9 cellular contexts compared by ENCODE assay signal in genomic region chr7:27155816-27156507, GRCh38. TPM values are rescaled to one million over a fixed set of nuclear protein-coding genes. Genes with fewer than 3 reads are reported as not detected.
DNase-seq lines count a peak whose midpoint lies in the region; ATAC-seq and TF ChIP-seq lines count a peak whose summit lies in the region.
"Had no signal": no experiment of that assay in that cellular context is flagged by ENCODE, and none has a peak within 500 bp of the region (broad histone marks: within the 10 kb centered on the region; RNA-seq: fewer than 3 reads in every experiment).

No MANE protein-coding gene starts in this region.

- TF ChIP-seq CTCF in C4-2B (conservative IDR thresholded peaks at IDR 0.05) (peak; percentile 22), MCF 10A (IDR thresholded peaks at IDR 0.05; ENCODE audit: unreplicated experiment) (no peak), natural killer cell (IDR thresholded peaks at IDR 0.05) (no peak), GM13977 (IDR thresholded peaks at IDR 0.05; ENCODE audit: extremely low read depth, insufficient read depth, missing control alignments) (no peak)

- H3K36me3 Mint-ChIP-seq in IgD-negative memory B cell = no peaks in the 10 kb centered on the region
- peaks cover 7% of the 10 kb centered on the region for H3K36me3 Mint-ChIP-seq in MCF 10A (ENCODE audit: insufficient read depth, unreplicated experiment)
- no peaks in the 10 kb centered on the region for H3K36me3 Mint-ChIP-seq in natural killer cell
- peaks cover 4% of the 10 kb centered on the region for H3K36me3 Mint-ChIP-seq in activated T-helper 2 cell treated with anti-CD3 and anti-CD28 coated beads, Interferon-gamma antibody, Interleukin-2, Interleukin-4, amounts not matched to agents 10 μg/mL and 5 μg/mL and 100 μg/mL, durations not matched to agents 14 hours and 24 hours and 36 hours (ENCODE audit: low read depth)

- H3K27ac Mint-ChIP-seq in IgD-negative memory B cell (peak overlapping the region; percentile 96 to 98 (median 97)), MCF 10A (ENCODE audit: low read depth, unreplicated experiment) (no peak overlapping the region), natural killer cell (peak overlapping the region in 1 of 2 donors; percentile 64)
- no peak overlapping the region for H3K27ac Mint-ChIP-seq in activated T-helper 2 cell treated with anti-CD3 and anti-CD28 coated beads, Interferon-gamma antibody, Interleukin-2, Interleukin-4, amounts not matched to agents 10 μg/mL and 5 μg/mL and 100 μg/mL, durations not matched to agents 14 hours and 24 hours and 36 hours

- H3K4me3 Mint-ChIP-seq in IgD-negative memory B cell (peak overlapping the region; percentile 39 to 93 (median 89)), MCF 10A (ENCODE audit: unreplicated experiment) (peak overlapping the region; percentile 66), natural killer cell (peak overlapping the region; percentile 82)
- H3K4me3 Mint-ChIP-seq in activated T-helper 2 cell treated with anti-CD3 and anti-CD28 coated beads, Interferon-gamma antibody, Interleukin-2, Interleukin-4, amounts not matched to agents 10 μg/mL and 5 μg/mL and 100 μg/mL, durations not matched to agents 14 hours and 24 hours and 36 hours (ENCODE audit: low read depth) = no peak overlapping the region

- H3K27ac ChIP-seq in C4-2B = peak overlapping the region; percentile 57

- peaks cover 16 to 49% (median 18%) of the 10 kb centered on the region in 3 donors for H3K4me1 Mint-ChIP-seq in IgD-negative memory B cell
- H3K4me1 Mint-ChIP-seq in MCF 10A (ENCODE audit: insufficient read depth, unreplicated experiment) = peaks cover 12% of the 10 kb centered on the region
- peaks cover 43 to 65% of the 10 kb centered on the region in 2 donors for H3K4me1 Mint-ChIP-seq in natural killer cell
- H3K4me1 Mint-ChIP-seq in activated T-helper 2 cell treated with anti-CD3 and anti-CD28 coated beads, Interferon-gamma antibody, Interleukin-2, Interleukin-4, amounts not matched to agents 10 μg/mL and 5 μg/mL and 100 μg/mL, durations not matched to agents 14 hours and 24 hours and 36 hours (ENCODE audit: low read depth) = peaks cover 16% of the 10 kb centered on the region

- intact Hi-C loops in MCF 10A (cut with micrococcal nuclease) = no loop called here
- intact Hi-C loops in natural killer cell (cut with micrococcal nuclease) = loop anchor here (2.0 kb wide), 1 partner anchor 17 kb away; no protein-coding TSS in a partner anchor
- intact Hi-C loops in activated T-helper 2 cell treated with anti-CD3 and anti-CD28 coated beads, Interferon-gamma antibody, Interleukin-2, Interleukin-4, amounts not matched to agents 10 μg/mL and 5 μg/mL and 100 μg/mL, durations not matched to agents 14 hours and 24 hours and 36 hours (cut with micrococcal nuclease) = loop anchor here (1.0 to 10.0 kb wide), 6 partner anchors 9 to 1799 kb away; partner anchors contain the start of genes EVX1, HOXA11, HOXA9 and TRIL

- H3K9me3 Mint-ChIP-seq in IgD-negative memory B cell = peaks cover 0 to 17% (median 1%) of the 10 kb centered on the region in 3 donors
- H3K9me3 Mint-ChIP-seq in MCF 10A (ENCODE audit: unreplicated experiment) = no peaks in the 10 kb centered on the region
- no peaks in the 10 kb centered on the region for H3K9me3 Mint-ChIP-seq in natural killer cell
- no peaks in the 10 kb centered on the region for H3K9me3 Mint-ChIP-seq in activated T-helper 2 cell treated with anti-CD3 and anti-CD28 coated beads, Interferon-gamma antibody, Interleukin-2, Interleukin-4, amounts not matched to agents 10 μg/mL and 5 μg/mL and 100 μg/mL, durations not matched to agents 14 hours and 24 hours and 36 hours

- CTCF ChIA-PET in MCF 10A (lab: Yijun Ruan, JAX) = interaction anchor here (1.8 kb wide), 1 partner anchor 12 kb away, joined by 4 read pairs; no protein-coding TSS in a partner anchor

- DNase-seq in MCF 10A (ENCODE audit: unreplicated experiment) (no peak), natural killer cell (no peak), GM13977 (ENCODE audit: low spot score) (no peak), CD1c-positive myeloid dendritic cell (ENCODE audit: extremely low spot score) (no peak)
- no peak for DNase-seq in activated T-helper 2 cell treated with anti-CD3 and anti-CD28 coated beads, Interferon-gamma antibody, Interleukin-2, Interleukin-4, amounts not matched to agents 10 μg/mL and 5 μg/mL and 100 μg/mL, durations not matched to agents 14 hours and 24 hours and 36 hours (ENCODE audit: low spot score)

- POLR2A ChIA-PET in MCF 10A (lab: Yijun Ruan, JAX) = interaction anchor here (0.6 to 1.0 kb wide), 2 partner anchors 13 to 1291 kb away, joined by 4 read pairs; partner anchors contain the start of gene HOXA5

- in situ Hi-C loops in GM13977 (cut with MboI; ENCODE audit: low pct_unique_long_range_greater_than_20kb, low sequenced_read_pairs, unreplicated experiment) = loop anchor here (10.0 to 25.0 kb wide), 2 partner anchors 89 to 794 kb away; partner anchors contain the start of gene EVX1

- H3K27me3 Mint-ChIP-seq in IgD-negative memory B cell (peaks cover 70% of the 10 kb centered on the region), MCF 10A (ENCODE audit: insufficient read depth, unreplicated experiment) (no peaks in the 10 kb centered on the region), natural killer cell (ENCODE audit: low read depth in 2 of 2) (peaks cover 72 to 83% of the 10 kb centered on the region in 2 donors)
- H3K27me3 Mint-ChIP-seq in activated T-helper 2 cell treated with anti-CD3 and anti-CD28 coated beads, Interferon-gamma antibody, Interleukin-2, Interleukin-4, amounts not matched to agents 10 μg/mL and 5 μg/mL and 100 μg/mL, durations not matched to agents 14 hours and 24 hours and 36 hours (ENCODE audit: low read depth) = peaks cover 89% of the 10 kb centered on the region

- BruUV-seq in MCF 10A (replicated peaks; lab: Mats Ljungman, UMichigan) = no TSS peak

- ATAC-seq in natural killer cell = peak in 2 of 3 donors; percentile 3 to 10
- ATAC-seq in GM18861 (IDR thresholded peaks at IDR 0.05; ENCODE audit: unreplicated experiment) = no peak

RNA-seq across cellular contexts. Expression of gene HOXA7, which starts 0.5 kb away (rescaled TPM):
- polyA plus RNA-seq in IgD-negative memory B cell = 1.0 TPM
- total RNA-seq in MCF 10A (2022) = 0.29 and 0.44 TPM in 2 replicates
- total RNA-seq in natural killer cell = not detected
- not detected in 2 replicates for total RNA-seq in activated T-helper 2 cell treated with anti-CD3 and anti-CD28 coated beads, Interferon-gamma antibody, Interleukin-2, Interleukin-4, amounts not matched to agents 10 μg/mL and 5 μg/mL and 100 μg/mL, durations not matched to agents 14 hours and 24 hours and 36 hours
- total RNA-seq: HT1080 had no signal

RNA-seq across cellular contexts. Expression of gene HOXA3, which starts 3.6 kb away (rescaled TPM):
- not detected for polyA plus RNA-seq in IgD-negative memory B cell
- total RNA-seq in MCF 10A (2022) = 8.2 and 14.0 TPM in 2 replicates
- total RNA-seq in natural killer cell = under 1 TPM; 0.32 to 0.78 (median 0.35) TPM
- total RNA-seq in activated T-helper 2 cell treated with anti-CD3 and anti-CD28 coated beads, Interferon-gamma antibody, Interleukin-2, Interleukin-4, amounts not matched to agents 10 μg/mL and 5 μg/mL and 100 μg/mL, durations not matched to agents 14 hours and 24 hours and 36 hours = not detected in 2 replicates
- total RNA-seq: HT1080 had no signal

RNA-seq across cellular contexts. Expression of gene HOXA6, which starts 8.4 kb away (rescaled TPM):
- polyA plus RNA-seq in IgD-negative memory B cell = 0.39 TPM
- total RNA-seq in MCF 10A (2022) (0.96 and 2.0 TPM in 2 replicates), natural killer cell (under 1 TPM; 0.28 to 0.65 (median 0.43) TPM)
- total RNA-seq in activated T-helper 2 cell treated with anti-CD3 and anti-CD28 coated beads, Interferon-gamma antibody, Interleukin-2, Interleukin-4, amounts not matched to agents 10 μg/mL and 5 μg/mL and 100 μg/mL, durations not matched to agents 14 hours and 24 hours and 36 hours = not detected in 2 replicates

RNA-seq across cellular contexts. Expression of gene HOXA9, which starts 9.4 kb away (rescaled TPM):
- polyA plus RNA-seq in IgD-negative memory B cell = 0.20 TPM
- total RNA-seq in MCF 10A (2022) (6.9 and 7.6 TPM in 2 replicates), natural killer cell (1 to 10 TPM in 1 of 3 donors, under 1 TPM in 2; 0.39 to 4.6 (median 0.42) TPM)
- not detected in 2 replicates for total RNA-seq in activated T-helper 2 cell treated with anti-CD3 and anti-CD28 coated beads, Interferon-gamma antibody, Interleukin-2, Interleukin-4, amounts not matched to agents 10 μg/mL and 5 μg/mL and 100 μg/mL, durations not matched to agents 14 hours and 24 hours and 36 hours

RNA-seq across cellular contexts. Expression of gene HOXA5, which starts 12.5 kb away (rescaled TPM):
- polyA plus RNA-seq in IgD-negative memory B cell = not detected
- 7.4 and 8.8 TPM in 2 replicates for total RNA-seq in MCF 10A (2022)
- total RNA-seq in natural killer cell = 10 to 100 TPM in 1 of 3 donors, under 1 TPM in 2; 0.29 to 13.0 (median 0.52) TPM
- not detected in 2 replicates for total RNA-seq in activated T-helper 2 cell treated with anti-CD3 and anti-CD28 coated beads, Interferon-gamma antibody, Interleukin-2, Interleukin-4, amounts not matched to agents 10 μg/mL and 5 μg/mL and 100 μg/mL, durations not matched to agents 14 hours and 24 hours and 36 hours

Comparison
In these comparisons a context has a peak if more than half of its experiments do, and no peak if none do; other contexts are left out.
1. H3K27ac Mint-ChIP-seq: peak in IgD-negative memory B cell (3 of 3); none in MCF 10A (single experiment) and activated T-helper 2 cell treated with anti-CD3 and anti-CD28 coated beads, Interferon-gamma antibody, Interleukin-2, Interleukin-4, amounts not matched to agents 10 μg/mL and 5 μg/mL and 100 μg/mL, durations not matched to agents 14 hours and 24 hours and 36 hours (single experiment).